In genomic region chr18:5058768-5059539, GRCh38 we compare ENCODE assay signal across 8 cellular contexts.
DNase-seq lines count a peak whose midpoint lies in the region; ATAC-seq, FAIRE-seq and TF ChIP-seq lines count a peak whose summit lies in the region.

No MANE protein-coding gene starts in this region.

- DNase-seq in GM12865 (ENCODE audit: low read depth) (peak; percentile 58), medulla oblongata (ENCODE audit: extremely low spot score) (peak; percentile 11), D721Med (ENCODE audit: insufficient read length, low spot score) (no peak), sigmoid colon (no peak), vagina (ENCODE audit: extremely low spot score in 2 of 2) (no peak), body of pancreas (no peak)
- peak; percentile 8 for DNase-seq in activated CD4-positive, alpha-beta T cell treated with anti-CD3 and anti-CD28 coated beads, Interleukin-2, amount 50 U/mL, for 1 hour

- H3K36me3 ChIP-seq in sigmoid colon (no peaks in the 10 kb centered on the region), vagina (no peaks in the 10 kb centered on the region), body of pancreas (replicated peaks in 1 of 2; ENCODE audit: insufficient read depth in 1 of 2, low read depth in 2 of 2) (no peaks in the 10 kb centered on the region)

- no peak for TF ChIP-seq POLR2A in sigmoid colon (IDR thresholded peaks at IDR 0.05)
- no peak for TF ChIP-seq POLR2A in vagina (IDR thresholded peaks at IDR 0.05)
- TF ChIP-seq POLR2A in body of pancreas (IDR thresholded peaks at IDR 0.05), result no peak

- TF ChIP-seq CTCF in GM12865 (IDR thresholded peaks at IDR 0.05; ENCODE audit: insufficient read depth, low read depth, low read length, missing control alignments) (no peak), D721Med (IDR thresholded peaks at IDR 0.05; ENCODE audit: insufficient read depth, missing control alignments) (no peak), sigmoid colon (IDR thresholded peaks at IDR 0.05) (no peak), vagina (IDR thresholded peaks at IDR 0.05) (no peak), body of pancreas (IDR thresholded peaks at IDR 0.05) (no peak)

- ATAC-seq in HG02981 (IDR thresholded peaks at IDR 0.05; ENCODE audit: unreplicated experiment), result peak; percentile 39
- no peak for ATAC-seq in body of pancreas

- H3K9me3 ChIP-seq in sigmoid colon, result no peaks in the 10 kb centered on the region
- no peaks in the 10 kb centered on the region for H3K9me3 ChIP-seq in vagina
- no peaks in the 10 kb centered on the region for H3K9me3 ChIP-seq in body of pancreas

- H3K4me1 ChIP-seq in sigmoid colon, result no peaks in the 10 kb centered on the region
- no peaks in the 10 kb centered on the region for H3K4me1 ChIP-seq in vagina
- no peaks in the 10 kb centered on the region for H3K4me1 ChIP-seq in body of pancreas

- no peaks in the 10 kb centered on the region for H3K27me3 ChIP-seq in sigmoid colon
- no peaks in the 10 kb centered on the region for H3K27me3 ChIP-seq in vagina
- H3K27me3 ChIP-seq in body of pancreas, result peaks cover 0 to 3% of the 10 kb centered on the region in 2 donors

- no peak for TF ChIP-seq EP300 in sigmoid colon (IDR thresholded peaks at IDR 0.05)

- intact Hi-C loops in sigmoid colon (cut with DNase I), result no loop called here
- intact Hi-C loops in vagina (cut with DNase I), result no loop called here
- intact Hi-C loops in body of pancreas (cut with DNase I), result loop anchor here (10.0 kb wide), 1 partner anchor 954 kb away; no protein-coding TSS in a partner anchor

- WGBS in sigmoid colon, 2 donors, result 21 to 31% methylated on average over 12 of the region's 12 CpGs
- 36 to 40% methylated on average over 12 of the region's 12 CpGs for WGBS in body of pancreas, 2 donors

- H3K27ac ChIP-seq in sigmoid colon (no peak overlapping the region), vagina (no peak overlapping the region), body of pancreas (no peak overlapping the region)

- no peak for FAIRE-seq in D721Med (lab: Jason Lieb, UNC)

- no peak overlapping the region; the same call in 1 of the 2 replicates for H3K4me3 ChIP-seq in GM12865 (ENCODE audit: low read depth, low read length)
- H3K4me3 ChIP-seq in sigmoid colon, result no peak overlapping the region
- H3K4me3 ChIP-seq in vagina, result no peak overlapping the region
- H3K4me3 ChIP-seq in body of pancreas, result no peak overlapping the region

Comparison
In these comparisons a context has a peak if more than half of its experiments do, and no peak if none do; other contexts are left out.
1. DNase-seq: peak in GM12865 (single experiment), activated CD4-positive, alpha-beta T cell treated with anti-CD3 and anti-CD28 coated beads, Interleukin-2, amount 50 U/mL, for 1 hour (single experiment) and medulla oblongata (single experiment); none in D721Med (single experiment), sigmoid colon (single experiment), vagina (0 of 2) and body of pancreas (0 of 4).